In the genomic region with DNA sequence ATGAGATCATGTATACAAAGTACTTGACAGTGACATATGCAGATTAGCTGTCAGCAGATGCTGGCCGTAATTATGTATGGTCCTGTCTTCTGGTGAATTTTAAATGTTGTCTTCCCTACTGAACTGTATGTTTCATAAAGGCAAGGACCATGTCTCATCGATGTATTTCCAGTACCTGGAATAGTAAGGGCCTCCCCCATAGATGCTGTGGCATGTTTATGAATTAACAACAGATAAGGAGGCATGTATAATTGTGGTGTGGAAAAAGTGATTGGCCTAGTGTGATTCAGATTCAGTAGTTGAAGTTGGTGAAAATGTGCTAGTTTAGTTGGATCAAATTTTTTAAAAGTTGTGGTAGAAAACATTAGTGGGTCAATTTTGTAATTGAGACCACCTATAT, we compare ENCODE assay signal across 18 cellular contexts.
"Had no signal": no experiment of that assay in that cellular context is flagged by ENCODE, and none has a peak within 500 bp of the region (broad histone marks: within the 10 kb centered on the region; RNA-seq: fewer than 3 reads in every experiment).

No MANE protein-coding gene starts in this region.

- DNase-seq: activated CD4-positive, CD25-positive, alpha-beta regulatory T cell treated with anti-CD3 and anti-CD28 coated beads, Interleukin-2, amount 50 U/mL, for 72 hours; activated CD8-positive, alpha-beta memory T cell treated with anti-CD3 and anti-CD28 coated beads for 24 hours; activated gamma-delta T cell treated with Interleukin-2 at 50 U/mL for 16 hours; amniotic stem cell; body of pancreas; caudate nucleus; islet precursor cell; midbrain; ovary; substantia nigra; SW 1271 had no signal

- H3K27me3 Mint-ChIP-seq: stimulated activated memory B cell treated with anti-CD40 and anti-IgM and Interleukin-4, amounts not matched to agents 10 μg/mL and 1 μg/mL and 100 μg/mL, for 72 hours had no signal

- H3K27ac ChIP-seq: body of pancreas, hepatocyte, ovary, tibial nerve, vagina had no signal

- H3K4me3 ChIP-seq: body of pancreas, hepatocyte, ovary, tibial nerve, vagina had no signal

- H3K9me3 ChIP-seq: body of pancreas, ovary, vagina had no signal

- H3K4me3 Mint-ChIP-seq: stimulated activated memory B cell treated with anti-CD40 and anti-IgM and Interleukin-4, amounts not matched to agents 10 μg/mL and 1 μg/mL and 100 μg/mL, for 72 hours had no signal

- H3K4me1 Mint-ChIP-seq: stimulated activated memory B cell treated with anti-CD40 and anti-IgM and Interleukin-4, amounts not matched to agents 10 μg/mL and 1 μg/mL and 100 μg/mL, for 72 hours had no signal

- H3K4me1 ChIP-seq: body of pancreas, tibial nerve, vagina had no signal

- H3K36me3 ChIP-seq: ovary, tibial nerve, vagina had no signal

- ATAC-seq: body of pancreas; esophagus mucosa; left lobe of liver; sciatic nerve; stimulated activated memory B cell treated with anti-CD40 and anti-IgM and Interleukin-4, amounts not matched to agents 10 μg/mL and 1 μg/mL and 100 μg/mL, for 72 hours had no signal

- H3K36me3 Mint-ChIP-seq: stimulated activated memory B cell treated with anti-CD40 and anti-IgM and Interleukin-4, amounts not matched to agents 10 μg/mL and 1 μg/mL and 100 μg/mL, for 72 hours had no signal

- H3K27ac Mint-ChIP-seq: stimulated activated memory B cell treated with anti-CD40 and anti-IgM and Interleukin-4, amounts not matched to agents 10 μg/mL and 1 μg/mL and 100 μg/mL, for 72 hours had no signal

- H3K9me3 Mint-ChIP-seq: stimulated activated memory B cell treated with anti-CD40 and anti-IgM and Interleukin-4, amounts not matched to agents 10 μg/mL and 1 μg/mL and 100 μg/mL, for 72 hours had no signal

- H3K27me3 ChIP-seq: body of pancreas, hepatocyte, ovary, tibial nerve, vagina had no signal
